8 cellular contexts compared by ENCODE assay signal in the genomic region with DNA sequence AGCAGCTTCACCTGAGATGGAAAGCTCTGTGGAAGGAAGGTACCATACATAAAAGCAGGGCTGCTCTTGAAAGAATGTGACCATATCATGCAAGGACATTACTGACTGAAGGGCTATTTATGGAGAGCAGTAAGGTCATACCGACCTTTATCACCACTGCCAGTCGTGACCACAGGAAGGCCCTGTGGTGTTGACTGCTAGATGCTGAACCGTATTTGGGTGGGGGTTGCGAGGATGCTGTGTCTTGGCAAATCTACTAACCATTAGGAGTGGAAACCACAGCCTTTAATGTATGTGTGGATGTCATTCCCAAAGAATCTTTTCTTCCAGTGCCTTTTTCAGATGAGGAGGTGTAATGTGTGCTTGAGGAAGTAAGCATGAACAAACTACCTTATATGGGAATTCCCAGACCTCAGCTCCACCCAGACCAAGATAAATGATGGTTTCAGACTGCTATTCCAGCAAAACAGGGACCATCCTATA.
DNase-seq lines count a peak whose midpoint lies in the region; ATAC-seq, FAIRE-seq and TF ChIP-seq lines count a peak whose summit lies in the region.

No MANE protein-coding gene starts in this region.

- no peaks in the 10 kb centered on the region for H3K9me3 ChIP-seq in A549
- H3K9me3 ChIP-seq in left ventricle myocardium inferior (replicated peaks), result no peaks in the 10 kb centered on the region
- no peaks in the 10 kb centered on the region for H3K9me3 ChIP-seq in subcutaneous abdominal adipose tissue (ENCODE audit: control insufficient read depth in 5 of 5, low read length in 5 of 5)

- ATAC-seq in A549, result peak; percentile 68 to 81
- ATAC-seq in GM19043 (IDR thresholded peaks at IDR 0.05; ENCODE audit: low read depth, unreplicated experiment), result peak; percentile 35
- peak; percentile 42 for ATAC-seq in HG03558 (IDR thresholded peaks at IDR 0.05; ENCODE audit: extremely low read depth, unreplicated experiment)
- ATAC-seq in WTC11, result peak; percentile 45; the same call in 1 of the 2 replicates

- peaks cover 10% of the 10 kb centered on the region for H3K9me3 Mint-ChIP-seq in WTC11

- DNase-seq in A549 (ENCODE audit: low read depth in 1 of 2, low spot score in 1 of 2), result peak in 1 of 2 experiments; percentile 87
- no peak for DNase-seq in WTC11 (ENCODE audit: low spot score)
- no peak for DNase-seq in left ventricle myocardium inferior
- DNase-seq in DMS153 (lab: John Stamatoyannopoulos, UW), result no peak
- DNase-seq in NCI-H748 treated with DMSO at 0.1 percent for 48 hours (lab: John Stamatoyannopoulos, UW), result no peak

- H3K27me3 ChIP-seq in left ventricle myocardium inferior (ENCODE audit: low read depth) (no peaks in the 10 kb centered on the region), subcutaneous abdominal adipose tissue (ENCODE audit: control insufficient read depth in 5 of 5, insufficient read depth in 4 of 5, low read length in 5 of 5) (no peaks in the 10 kb centered on the region)

- FAIRE-seq in A549 (lab: Jason Lieb, UNC), result no peak

- intact Hi-C loops in left ventricle myocardium inferior (cut with micrococcal nuclease), result no loop called here

- no peaks in the 10 kb centered on the region for H3K36me3 ChIP-seq in left ventricle myocardium inferior
- no peaks in the 10 kb centered on the region for H3K36me3 ChIP-seq in subcutaneous abdominal adipose tissue (ENCODE audit: control insufficient read depth in 5 of 5, insufficient read depth in 5 of 5, low read length in 5 of 5)

- no peak for TF ChIP-seq POLR2A in A549 (IDR thresholded peaks at IDR 0.05; ENCODE audit: low read length)

- peaks cover 52% of the 10 kb centered on the region for H3K4me1 ChIP-seq in A549
- peaks cover 67% of the 10 kb centered on the region for H3K4me1 ChIP-seq in left ventricle myocardium inferior
- H3K4me1 ChIP-seq in subcutaneous abdominal adipose tissue (ENCODE audit: control insufficient read depth in 5 of 5, insufficient read depth in 5 of 5, low read length in 5 of 5), result peaks cover 3 to 37% (median 28%) of the 10 kb centered on the region in 5 donors

- H3K27ac Mint-ChIP-seq in WTC11, result peak overlapping the region; percentile 59; the same call in 1 of the 2 replicates

- TF ChIP-seq RAD21 in A549 (conservative IDR thresholded peaks at IDR 0.05 in 1 of 2, IDR thresholded peaks at IDR 0.05 in 1 of 2), result no peak

- H3K4me3 ChIP-seq in A549, result no peak overlapping the region
- H3K4me3 ChIP-seq in left ventricle myocardium inferior, result no peak overlapping the region
- no peak overlapping the region for H3K4me3 ChIP-seq in subcutaneous abdominal adipose tissue (ENCODE audit: low read depth in 1 of 5, low read length in 5 of 5)

- CTCF ChIA-PET in A549 (lab: Yijun Ruan, JAX) (interaction anchor here (0.6 to 4.9 kb wide), 6 partner anchors 9 to 62 kb away, joined by 3 to 33 read pairs (median 4); no protein-coding TSS in a partner anchor), WTC11 (lab: Charles Lee) (interaction anchor here (0.6 to 3.9 kb wide), 3 partner anchors 9 to 244 kb away, joined by 3 to 40 read pairs (median 4); no protein-coding TSS in a partner anchor)

- peaks cover 35% of the 10 kb centered on the region for H3K4me1 Mint-ChIP-seq in WTC11

- TF ChIP-seq EP300 in A549 (IDR thresholded peaks at IDR 0.05), result peak in 1 of 2 experiments; percentile 48; a peak in 1 of 5 replicates

- H3K4me2 ChIP-seq in A549, result peak overlapping the region; percentile 79

- peak overlapping the region; percentile 85 to 86 for H3K27ac ChIP-seq in A549
- H3K27ac ChIP-seq in left ventricle myocardium inferior (replicated peaks), result peak overlapping the region; percentile 68
- peak overlapping the region; percentile 69 for H3K27ac ChIP-seq in subcutaneous abdominal adipose tissue (ENCODE audit: low read depth, low read length)

- no peak overlapping the region for H3K4me3 Mint-ChIP-seq in WTC11

- TF ChIP-seq CTCF in A549 (IDR thresholded peaks at IDR 0.05), result no peak
- TF ChIP-seq CTCF in WTC11 (IDR thresholded peaks at IDR 0.05), result no peak
- TF ChIP-seq CTCF in left ventricle myocardium inferior (IDR thresholded peaks at IDR 0.05; ENCODE audit: borderline replicate concordance), result no peak

- no peaks in the 10 kb centered on the region for H3K36me3 Mint-ChIP-seq in WTC11

- WGBS in A549 (ENCODE audit: missing lambda C conversion rate), result 11% methylated on average over 4 of the region's 4 CpGs

- no peak overlapping the region for H3K9ac ChIP-seq in subcutaneous abdominal adipose tissue (ENCODE audit: low read length in 5 of 5)

- POLR2A ChIA-PET in A549 (lab: Yijun Ruan, JAX) (interaction anchor here (0.8 to 2.2 kb wide), 3 partner anchors 10 to 60 kb away, joined by 3 to 13 read pairs (median 3); a partner anchor contains a TSS), WTC11 (lab: Charles Lee) (interaction anchor here (1.0 to 1.4 kb wide), 2 partner anchors 11 to 12 kb away, joined by 3 read pairs; no protein-coding TSS in a partner anchor)

- H3K27me3 Mint-ChIP-seq in WTC11 (ENCODE audit: low read depth), result no peaks in the 10 kb centered on the region; the same call in 1 of the 2 replicates

TF ChIP-seq in A549, 52 proteins besides CTCF, POLR2A, EP300 and RAD21:
- TF ChIP-seq RNF2 (IDR thresholded peaks at IDR 0.05; ENCODE audit: borderline replicate concordance, low read depth), result no peak
- TF ChIP-seq HOXB5 (CRISPR knock-in tag; IDR thresholded peaks at IDR 0.05), result peak; percentile 35; the same call in 1 of the 2 replicates
- TF ChIP-seq JUNB (IDR thresholded peaks at IDR 0.05), result no peak
- peak; percentile 42 for TF ChIP-seq ZFP36 (IDR thresholded peaks at IDR 0.05; ENCODE audit: borderline replicate concordance, partially characterized antibody)
- TF ChIP-seq FOSL2 (IDR thresholded peaks at IDR 0.05), result no peak
- TF ChIP-seq FOSL2 (CRISPR knock-in tag; IDR thresholded peaks at IDR 0.05), result 0 out of 2 replicates have a peak, but pooled peaks have one; percentile 5
- TF ChIP-seq JUN (IDR thresholded peaks at IDR 0.05), result 0 out of 5 replicates have a peak, but pooled peaks of 1 of the 2 experiments have one; percentile 26

TF ChIP-seq in WTC11, 78 proteins besides CTCF, POLR2A, EP300 and RAD21:
- TF ChIP-seq EMX1 (CRISPR knock-in tag; IDR thresholded peaks at IDR 0.05), result no peak
